In genomic region chr9:13139641-13140171, GRCh38 we compare ENCODE assay signal across 11 cellular contexts.
DNase-seq lines count a peak whose midpoint lies in the region; ATAC-seq and TF ChIP-seq lines count a peak whose summit lies in the region.
"Had no signal": no experiment of that assay in that cellular context is flagged by ENCODE, and none has a peak within 500 bp of the region (broad histone marks: within the 10 kb centered on the region; RNA-seq: fewer than 3 reads in every experiment).

No MANE protein-coding gene starts in this region.

- no peak overlapping the region for H3K9ac ChIP-seq in endodermal cell (ENCODE audit: extremely low read depth, low read length, poor library complexity, severe bottlenecking)

- no peaks in the 10 kb centered on the region for H3K9me3 Mint-ChIP-seq in endodermal cell
- peaks cover 3 to 7% of the 10 kb centered on the region in 2 donors for H3K9me3 Mint-ChIP-seq in stimulated activated naive CD8-positive, alpha-beta T cell treated with anti-CD3 and anti-CD28 coated beads, Interleukin-15, amount 100 ng/mL, for 72 hours

- peaks cover 3% of the 10 kb centered on the region for H3K4me1 ChIP-seq in endodermal cell (ENCODE audit: control insufficient read depth, insufficient read depth, low read length)

- H3K27ac Mint-ChIP-seq in endodermal cell: peak overlapping the region; percentile 66
- no peak overlapping the region for H3K27ac Mint-ChIP-seq in stimulated activated naive CD8-positive, alpha-beta T cell treated with anti-CD3 and anti-CD28 coated beads, Interleukin-15, amount 100 ng/mL, for 72 hours
- H3K27ac Mint-ChIP-seq: CD8-positive, alpha-beta T cell; effector memory CD8-positive, alpha-beta T cell had no signal

- no peaks in the 10 kb centered on the region for H3K27me3 ChIP-seq in endodermal cell (ENCODE audit: control insufficient read depth, insufficient read depth, low read length, poor library complexity, severe bottlenecking)

- WGBS in endodermal cell (ENCODE audit: insufficient coverage in 1 of 2, insufficient read length in 1 of 2), 2 experiments: 79 to 86% methylated on average over 1 to 2 of the region's 2 CpGs

- no peak for TF ChIP-seq CTCF in endodermal cell (conservative IDR thresholded peaks at IDR 0.05)

- H3K4me1 Mint-ChIP-seq in endodermal cell: peaks cover 12% of the 10 kb centered on the region
- no peaks in the 10 kb centered on the region for H3K4me1 Mint-ChIP-seq in stimulated activated naive CD8-positive, alpha-beta T cell treated with anti-CD3 and anti-CD28 coated beads, Interleukin-15, amount 100 ng/mL, for 72 hours

- no peak overlapping the region for H3K4me3 ChIP-seq in endodermal cell (ENCODE audit: low read length)

- ATAC-seq in HG03520 (IDR thresholded peaks at IDR 0.05; ENCODE audit: unreplicated experiment): no peak
- no peak for ATAC-seq in stimulated activated naive CD8-positive, alpha-beta T cell treated with anti-CD3 and anti-CD28 coated beads, Interleukin-15, amount 100 ng/mL, for 72 hours
- ATAC-seq in HG02678 (IDR thresholded peaks at IDR 0.05; ENCODE audit: unreplicated experiment): no peak
- ATAC-seq: activated CD4-positive, CD25-positive, alpha-beta regulatory T cell treated with anti-CD3 and anti-CD28 coated beads, Interleukin-2, amount 50 U/mL, for 24 hours; CD8-positive, alpha-beta T cell; effector memory CD8-positive, alpha-beta T cell had no signal

- no peaks in the 10 kb centered on the region for H3K27me3 Mint-ChIP-seq in endodermal cell (ENCODE audit: insufficient read depth)
- H3K27me3 Mint-ChIP-seq in stimulated activated naive CD8-positive, alpha-beta T cell treated with anti-CD3 and anti-CD28 coated beads, Interleukin-15, amount 100 ng/mL, for 72 hours: no peaks in the 10 kb centered on the region
- H3K27me3 Mint-ChIP-seq: effector memory CD8-positive, alpha-beta T cell had no signal

- H3K4me3 Mint-ChIP-seq in endodermal cell: no peak overlapping the region
- no peak overlapping the region for H3K4me3 Mint-ChIP-seq in stimulated activated naive CD8-positive, alpha-beta T cell treated with anti-CD3 and anti-CD28 coated beads, Interleukin-15, amount 100 ng/mL, for 72 hours
- H3K4me3 Mint-ChIP-seq: CD8-positive, alpha-beta T cell; effector memory CD8-positive, alpha-beta T cell had no signal

- H3K36me3 Mint-ChIP-seq in endodermal cell (ENCODE audit: low read depth): peaks cover 19% of the 10 kb centered on the region
- H3K36me3 Mint-ChIP-seq: CD8-positive, alpha-beta T cell had no signal

- peak; percentile 53 for DNase-seq in AG08396 (ENCODE audit: low spot score)
- DNase-seq in NCI-H2196 (lab: John Stamatoyannopoulos, UW; ENCODE audit: unreplicated experiment): peak; percentile 42
- no peak for DNase-seq in endodermal cell
- DNase-seq in myocyte (ENCODE audit: low read depth): peak; percentile 60
- no peak for DNase-seq in stimulated activated naive CD8-positive, alpha-beta T cell treated with anti-CD3 and anti-CD28 coated beads, Interleukin-15, amount 100 ng/mL, for 72 hours
- DNase-seq in DMS 273 (lab: John Stamatoyannopoulos, UW; ENCODE audit: unreplicated experiment): no peak
- DNase-seq: CD8-positive, alpha-beta T cell; effector memory CD8-positive, alpha-beta T cell had no signal

- H3K36me3 ChIP-seq in endodermal cell (ENCODE audit: control insufficient read depth, insufficient read depth, low read length): peaks cover 22% of the 10 kb centered on the region

- peak overlapping the region; percentile 89 for H3K27ac ChIP-seq in endodermal cell (ENCODE audit: low read depth, low read length)

- no peaks in the 10 kb centered on the region for H3K9me3 ChIP-seq in endodermal cell (ENCODE audit: control insufficient read depth, low read length)

Comparison
In these comparisons a context has a peak if more than half of its experiments do, and no peak if none do; other contexts are left out.
1. DNase-seq: peak in AG08396 (single experiment), NCI-H2196 (single experiment) and myocyte (single experiment); none in endodermal cell (single experiment), stimulated activated naive CD8-positive, alpha-beta T cell treated with anti-CD3 and anti-CD28 coated beads, Interleukin-15, amount 100 ng/mL, for 72 hours (0 of 2) and DMS 273 (single experiment).